ENCODE assay signal across 20 cellular contexts in the genomic region with DNA sequence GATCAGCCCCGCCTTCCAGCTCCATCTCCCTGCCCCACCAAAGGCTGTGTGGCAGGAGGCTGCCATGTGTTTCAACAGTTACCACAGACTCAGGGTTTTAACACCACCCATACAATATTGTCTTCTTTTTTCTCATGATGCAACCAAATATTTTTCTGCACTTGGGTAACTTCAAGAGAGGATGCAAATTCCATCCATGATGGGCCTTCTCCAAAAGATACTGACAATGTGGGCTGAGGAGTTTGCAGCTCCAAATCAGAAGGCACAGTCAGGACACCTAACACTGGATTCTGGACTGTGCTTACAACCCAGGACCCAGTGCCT.
"Had no signal": no experiment of that assay in that cellular context is flagged by ENCODE, and none has a peak within 500 bp of the region (broad histone marks: within the 10 kb centered on the region; RNA-seq: fewer than 3 reads in every experiment).

No MANE protein-coding gene starts in this region.

- DNase-seq: activated B cell treated with CpG ODN at 0.5 μM for 24 hours; activated CD4-positive, alpha-beta T cell treated with anti-CD3 and anti-CD28 coated beads for 36 hours; activated CD4-positive, alpha-beta T cell treated with anti-CD3 and anti-CD28 coated beads, Interleukin-2, amount 50 U/mL, for 4 hours; activated effector memory CD4-positive, alpha-beta T cell treated with Interleukin-2 at 50 U/mL for 16 hours; activated naive CD4-positive, alpha-beta T cell treated with anti-CD3 and anti-CD28 coated beads for 36 hours; activated T-cell treated with anti-CD3 and anti-CD28 coated beads, Interleukin-2, amount 50 U/mL, for 48 hours; amygdala; effector memory CD4-positive, alpha-beta T cell; foreskin melanocyte; hippocampal formation; kidney glomerular epithelial cell; left lung; naive thymus-derived CD8-positive, alpha-beta T cell; stimulated activated CD4-positive, alpha-beta T cell treated with anti-CD3 and anti-CD28 coated beads, Interleukin-4, amount 100 ng/mL, for 24 hours; stimulated activated naive CD4-positive, alpha-beta T cell treated with Interleukin-2 at 50 U/mL for 16 hours; T-helper 9 cell; upper lobe of left lung had no signal

- H3K4me3 ChIP-seq: left lung, prostate gland, thoracic aorta, upper lobe of left lung had no signal

- H3K4me3 Mint-ChIP-seq: activated B cell treated with CpG ODN at 0.5 μM for 24 hours; activated CD4-positive, alpha-beta T cell treated with anti-CD3 and anti-CD28 coated beads for 36 hours; activated naive CD4-positive, alpha-beta T cell treated with anti-CD3 and anti-CD28 coated beads for 36 hours; mesothelial cell of epicardium had no signal

- H3K9me3 ChIP-seq: left lung, prostate gland, thoracic aorta, upper lobe of left lung had no signal

- H3K9me3 Mint-ChIP-seq: activated B cell treated with CpG ODN at 0.5 μM for 24 hours; activated naive CD4-positive, alpha-beta T cell treated with anti-CD3 and anti-CD28 coated beads for 36 hours; mesothelial cell of epicardium; naive thymus-derived CD8-positive, alpha-beta T cell had no signal

- H3K36me3 ChIP-seq: left lung, prostate gland, thoracic aorta, upper lobe of left lung had no signal

- H3K4me1 Mint-ChIP-seq: mesothelial cell of epicardium had no signal

- H3K27me3 ChIP-seq: left lung, upper lobe of left lung had no signal

- H3K4me1 ChIP-seq: left lung, prostate gland, upper lobe of left lung had no signal

- H3K27me3 Mint-ChIP-seq: activated CD4-positive, alpha-beta T cell treated with anti-CD3 and anti-CD28 coated beads for 36 hours had no signal

- H3K27ac ChIP-seq: left lung, prostate gland, thoracic aorta, upper lobe of left lung had no signal

- H3K36me3 Mint-ChIP-seq: mesothelial cell of epicardium; naive thymus-derived CD8-positive, alpha-beta T cell had no signal

- H3K27ac Mint-ChIP-seq: activated B cell treated with CpG ODN at 0.5 μM for 24 hours; activated CD4-positive, alpha-beta T cell treated with anti-CD3 and anti-CD28 coated beads for 36 hours; activated naive CD4-positive, alpha-beta T cell treated with anti-CD3 and anti-CD28 coated beads for 36 hours; mesothelial cell of epicardium; naive thymus-derived CD8-positive, alpha-beta T cell had no signal

- ATAC-seq: activated CD4-positive, alpha-beta T cell treated with anti-CD3 and anti-CD28 coated beads for 36 hours; naive thymus-derived CD8-positive, alpha-beta T cell had no signal
